7 cellular contexts compared by ENCODE assay signal in genomic region chr14:69718614-69719013, GRCh38. TPM values are rescaled to one million over a fixed set of nuclear protein-coding genes. Genes with fewer than 3 reads are reported as not detected.
DNase-seq lines count a peak whose midpoint lies in the region; ATAC-seq, FAIRE-seq and TF ChIP-seq lines count a peak whose summit lies in the region.
"Not testable (repeated sequence)": the region's sequence is repeated elsewhere in the genome, so short reads cannot be mapped to it uniquely, and the experiment has no call there.

No MANE protein-coding gene starts in this region.

- H2BK15ac ChIP-seq in mesenchymal stem cell (ENCODE audit: low read depth, poor library complexity, severe bottlenecking), result not testable (repeated sequence)

- H2BK5ac ChIP-seq in mesenchymal stem cell (ENCODE audit: low read depth, low read length, poor library complexity, severe bottlenecking), result not testable (repeated sequence)

- H3K4ac ChIP-seq in mesenchymal stem cell (ENCODE audit: low read depth in 1 of 2, low read length in 2 of 2), result not testable (repeated sequence)

- not testable (repeated sequence) for H2AFZ ChIP-seq in K562 (ENCODE audit: low read depth, low read length); endothelial cell of umbilical vein (ENCODE audit: low read depth, low read length); mesenchymal stem cell (ENCODE audit: low read depth, low read length)

- ATAC-seq in K562; stimulated activated effector memory CD8-positive, alpha-beta T cell treated with anti-CD3 and anti-CD28 coated beads, Interleukin-12 subunit alpha, Interleukin-12 subunit beta, amount 100 ng/mL, for 72 hours: not testable (repeated sequence)

- not testable (repeated sequence) for H2BK12ac ChIP-seq in mesenchymal stem cell (ENCODE audit: low read length in 2 of 2)

- BruUV-seq in K562 (replicated peaks; lab: Mats Ljungman, UMichigan); endothelial cell of umbilical vein (replicated peaks; lab: Mats Ljungman, UMichigan): not testable (repeated sequence)

- peak overlapping the region; percentile 35 for H3K4me3 Mint-ChIP-seq in T-helper 1 cell treated with Interleukin-12 subunit alpha and Interleukin-12 subunit beta and Interleukin-4 antibody, amounts not matched to agents 30 μg/mL and 1 μg/mL, for 36 hours
- H3K4me3 Mint-ChIP-seq in activated T-cell treated with anti-CD3 and anti-CD28 coated beads, Interleukin-2, amount 50 U/mL, for 24 hours; stimulated activated effector memory CD8-positive, alpha-beta T cell treated with anti-CD3 and anti-CD28 coated beads, Interleukin-12 subunit alpha, Interleukin-12 subunit beta, amount 100 ng/mL, for 72 hours: not testable (repeated sequence)

- dilution Hi-C loops in endothelial cell of umbilical vein (cut with MboI; ENCODE audit: extremely low pct_ligation_motif_present, low sequenced_read_pairs), result not testable (repeated sequence)

- TF ChIP-seq CTCF in K562 (IDR thresholded peaks at IDR 0.05 in 2 of 3, conservative IDR thresholded peaks at IDR 0.05 in 1 of 3; ENCODE audit: insufficient read depth in 2 of 3, low read depth in 1 of 3, low read length in 3 of 3); endothelial cell of umbilical vein (IDR thresholded peaks at IDR 0.05; ENCODE audit: extremely low read depth in 1 of 2, insufficient read depth in 1 of 2, low read depth in 1 of 2, low read length in 2 of 2): not testable (repeated sequence)

- H4K20me1 ChIP-seq in BLaER1 treated with 17β-estradiol and CSF1 and Interleukin-3, amounts not matched to agents 10 nM and 100 nM; K562 (replicated peaks; ENCODE audit: control insufficient read depth, insufficient read depth, low read length); endothelial cell of umbilical vein (replicated peaks; ENCODE audit: control insufficient read depth, extremely low read depth, insufficient read depth, low read length): not testable (repeated sequence)

- H3K9me1 ChIP-seq in K562 (ENCODE audit: control insufficient read depth, insufficient read depth, low read length); endothelial cell of umbilical vein (replicated peaks; ENCODE audit: control insufficient read depth, extremely low read depth, insufficient read depth, low read length): not testable (repeated sequence)

- not testable (repeated sequence) for H3K23ac ChIP-seq in mesenchymal stem cell (ENCODE audit: low read length in 2 of 2)

- peaks cover 42 to 81% (median 71%) of the 10 kb centered on the region in 10 experiments for H3K4me1 ChIP-seq in BLaER1 treated with 17β-estradiol and CSF1 and Interleukin-3, amounts not matched to agents 10 nM and 100 nM
- H3K4me1 ChIP-seq in K562 (replicated peaks in 1 of 2; ENCODE audit: control insufficient read depth in 2 of 2, insufficient read depth in 2 of 2, low read length in 2 of 2), result not testable (repeated sequence)
- H3K4me1 ChIP-seq in endothelial cell of umbilical vein (ENCODE audit: control insufficient read depth, extremely low read depth, insufficient read depth, low read length) (peaks cover 30% of the 10 kb centered on the region), mesenchymal stem cell (ENCODE audit: control insufficient read depth, insufficient read depth, low read depth, low read length) (peaks cover 16% of the 10 kb centered on the region)

- peak overlapping the region; percentile 62 for H3K27ac Mint-ChIP-seq in T-helper 1 cell treated with Interleukin-12 subunit alpha and Interleukin-12 subunit beta and Interleukin-4 antibody, amounts not matched to agents 30 μg/mL and 1 μg/mL, for 36 hours
- H3K27ac Mint-ChIP-seq in activated T-cell treated with anti-CD3 and anti-CD28 coated beads, Interleukin-2, amount 50 U/mL, for 24 hours, result peak overlapping the region; percentile 12
- peak overlapping the region; percentile 95 for H3K27ac Mint-ChIP-seq in stimulated activated effector memory CD8-positive, alpha-beta T cell treated with anti-CD3 and anti-CD28 coated beads, Interleukin-12 subunit alpha, Interleukin-12 subunit beta, amount 100 ng/mL, for 72 hours

- not testable (repeated sequence) for TF ChIP-seq POLR2A in K562 (conservative IDR thresholded peaks at IDR 0.05); endothelial cell of umbilical vein (IDR thresholded peaks at IDR 0.05; ENCODE audit: low read depth, low read length)

- TF ChIP-seq EP300 in K562 (IDR thresholded peaks at IDR 0.05; ENCODE audit: low read length), result not testable (repeated sequence)

- POLR2A ChIA-PET in K562 (lab: Yijun Ruan, JAX), result interaction anchor here (1.0 kb wide), 1 partner anchor 90 kb away, joined by 3 read pairs; no protein-coding TSS in a partner anchor
- POLR2A ChIA-PET in endothelial cell of umbilical vein (lab: Charles Lee), result not testable (repeated sequence)

- H2AK5ac ChIP-seq in mesenchymal stem cell (ENCODE audit: low read length, severe bottlenecking), result not testable (repeated sequence)

- WGBS in K562 (ENCODE audit: insufficient coverage, low coverage, missing lambda C conversion rate), result 30% methylated on average over 2 of the region's 2 CpGs
- 89% methylated on average over 2 of the region's 2 CpGs for WGBS in mesenchymal stem cell

- intact Hi-C loops in K562 (cut with micrococcal nuclease), result not testable (repeated sequence)
- intact Hi-C loops in endothelial cell of umbilical vein (cut with micrococcal nuclease), result loop anchor here (1.0 kb wide), 1 partner anchor 93 kb away; no protein-coding TSS in a partner anchor

- H3K27ac ChIP-seq in BLaER1 treated with 17β-estradiol and CSF1 and Interleukin-3, amounts not matched to agents 10 nM and 100 nM, result peak overlapping the region in 10 of 11 experiments; percentile 19 to 87 (median 70); a peak in 20 of 22 replicates
- H3K27ac ChIP-seq in K562 (ENCODE audit: extremely low read depth, low read depth, low read length); endothelial cell of umbilical vein (ENCODE audit: insufficient read depth, low read depth, low read length); mesenchymal stem cell (ENCODE audit: low read length, poor library complexity, severe bottlenecking): not testable (repeated sequence)

- FAIRE-seq in K562 (lab: Jason Lieb, UNC); endothelial cell of umbilical vein (lab: Jason Lieb, UNC): not testable (repeated sequence)

- not testable (repeated sequence) for H3K14ac ChIP-seq in mesenchymal stem cell (ENCODE audit: low read length in 2 of 2)

- H3K4me1 Mint-ChIP-seq in T-helper 1 cell treated with Interleukin-12 subunit alpha and Interleukin-12 subunit beta and Interleukin-4 antibody, amounts not matched to agents 30 μg/mL and 1 μg/mL, for 36 hours (ENCODE audit: low read depth), result peaks cover 49% of the 10 kb centered on the region
- H3K4me1 Mint-ChIP-seq in activated T-cell treated with anti-CD3 and anti-CD28 coated beads, Interleukin-2, amount 50 U/mL, for 24 hours (ENCODE audit: low read depth), result peaks cover 31% of the 10 kb centered on the region
- peaks cover 61% of the 10 kb centered on the region for H3K4me1 Mint-ChIP-seq in stimulated activated effector memory CD8-positive, alpha-beta T cell treated with anti-CD3 and anti-CD28 coated beads, Interleukin-12 subunit alpha, Interleukin-12 subunit beta, amount 100 ng/mL, for 72 hours

- CTCF ChIA-PET in K562 (lab: Yijun Ruan, JAX; ENCODE audit: low intra/inter-chr PET ratio), result not testable (repeated sequence)
- CTCF ChIA-PET in endothelial cell of umbilical vein (lab: Charles Lee), result interaction anchor here (1.1 to 4.0 kb wide), 6 partner anchors 9 to 134 kb away, joined by 3 to 22 read pairs (median 6); no protein-coding TSS in a partner anchor

- H3K79me1 ChIP-seq in mesenchymal stem cell (replicated peaks; ENCODE audit: low read length, poor library complexity, severe bottlenecking), result not testable (repeated sequence)

- not testable (repeated sequence) for H3K4me3 ChIP-seq in BLaER1 treated with 17β-estradiol and CSF1 and Interleukin-3, amounts not matched to agents 10 nM and 100 nM; K562; endothelial cell of umbilical vein (replicated peaks in 1 of 3; ENCODE audit: insufficient read depth in 1 of 3, low read depth in 1 of 3, low read length in 3 of 3); mesenchymal stem cell (ENCODE audit: insufficient read depth in 1 of 2, low read depth in 1 of 2, low read length in 2 of 2)

- not testable (repeated sequence) for H3K27me3 ChIP-seq in BLaER1 treated with 17β-estradiol and CSF1 and Interleukin-3, amounts not matched to agents 10 nM and 100 nM; K562 (ENCODE audit: control insufficient read depth in 2 of 2, insufficient read depth in 2 of 2, low read length in 2 of 2); endothelial cell of umbilical vein (ENCODE audit: control insufficient read depth in 2 of 2, insufficient read depth in 2 of 2, low read length in 2 of 2); mesenchymal stem cell (ENCODE audit: control insufficient read depth in 1 of 2, insufficient read depth in 1 of 2, low read length in 2 of 2)

- peaks cover 31% of the 10 kb centered on the region for H3K36me3 Mint-ChIP-seq in T-helper 1 cell treated with Interleukin-12 subunit alpha and Interleukin-12 subunit beta and Interleukin-4 antibody, amounts not matched to agents 30 μg/mL and 1 μg/mL, for 36 hours (ENCODE audit: low read depth)
- H3K36me3 Mint-ChIP-seq in activated T-cell treated with anti-CD3 and anti-CD28 coated beads, Interleukin-2, amount 50 U/mL, for 24 hours (ENCODE audit: low read depth), result peaks cover 29% of the 10 kb centered on the region
- peaks cover 44% of the 10 kb centered on the region for H3K36me3 Mint-ChIP-seq in stimulated activated effector memory CD8-positive, alpha-beta T cell treated with anti-CD3 and anti-CD28 coated beads, Interleukin-12 subunit alpha, Interleukin-12 subunit beta, amount 100 ng/mL, for 72 hours

- not testable (repeated sequence) for H3K18ac ChIP-seq in mesenchymal stem cell (ENCODE audit: low read depth in 1 of 2, low read length in 2 of 2)

- H3K9ac ChIP-seq in BLaER1 treated with 17β-estradiol and CSF1 and Interleukin-3, amounts not matched to agents 10 nM and 100 nM, result peak overlapping the region in 4 of 11 experiments; percentile 17 to 62 (median 49); a peak in 4 of 22 replicates
- not testable (repeated sequence) for H3K9ac ChIP-seq in K562 (ENCODE audit: insufficient read depth in 1 of 2, low read depth in 2 of 2, low read length in 2 of 2); endothelial cell of umbilical vein (replicated peaks; ENCODE audit: extremely low read depth, insufficient read depth, low read length)
- peak overlapping the region; percentile 31 for H3K9ac ChIP-seq in mesenchymal stem cell (ENCODE audit: low read length)

- H3K4me2 ChIP-seq in BLaER1 treated with 17β-estradiol and CSF1 and Interleukin-3, amounts not matched to agents 10 nM and 100 nM, result peak overlapping the region; percentile 58 to 92 (median 80); a peak in 21 of 22 replicates
- H3K4me2 ChIP-seq in K562 (ENCODE audit: insufficient read depth, low read length); mesenchymal stem cell (ENCODE audit: low read length, poor library complexity, severe bottlenecking): not testable (repeated sequence)
- peak overlapping the region; percentile 1 for H3K4me2 ChIP-seq in endothelial cell of umbilical vein (ENCODE audit: insufficient read depth, low read length)

- peaks cover 5 to 22% (median 12%) of the 10 kb centered on the region in 11 experiments; a peak in 20 of 22 replicates for H3K36me3 ChIP-seq in BLaER1 treated with 17β-estradiol and CSF1 and Interleukin-3, amounts not matched to agents 10 nM and 100 nM
- H3K36me3 ChIP-seq in K562 (ENCODE audit: control insufficient read depth, insufficient read depth, low read length); endothelial cell of umbilical vein (ENCODE audit: control insufficient read depth in 2 of 2, extremely low read depth in 1 of 2, insufficient read depth in 2 of 2, low read length in 2 of 2); mesenchymal stem cell (ENCODE audit: control insufficient read depth in 1 of 2, insufficient read depth in 2 of 2, low read depth in 1 of 2, low read length in 2 of 2): not testable (repeated sequence)

- H3K9me3 ChIP-seq in BLaER1 treated with 17β-estradiol and CSF1 and Interleukin-3, amounts not matched to agents 10 nM and 100 nM (replicated peaks in 1 of 11); K562 (replicated peaks; ENCODE audit: control insufficient read depth, insufficient read depth, low read depth, low read length); endothelial cell of umbilical vein (replicated peaks; ENCODE audit: control insufficient read depth, insufficient read depth, low read length); mesenchymal stem cell (ENCODE audit: control insufficient read depth, low read length): not testable (repeated sequence)

- not testable (repeated sequence) for H3K79me2 ChIP-seq in K562 (ENCODE audit: control insufficient read depth, insufficient read depth, low read length); endothelial cell of umbilical vein (ENCODE audit: control insufficient read depth, insufficient read depth, low read length)

- not testable (repeated sequence) for H4K91ac ChIP-seq in mesenchymal stem cell (ENCODE audit: low read length)

- not testable (repeated sequence) for DNase-seq in activated T-cell treated with anti-CD3 and anti-CD28 coated beads, Interleukin-2, amount 50 U/mL, for 24 hours; K562 (ENCODE audit: extremely low read depth in 1 of 4, low spot score in 3 of 4); endothelial cell of umbilical vein (ENCODE audit: low read depth, low spot score); mesenchymal stem cell; stimulated activated effector memory CD8-positive, alpha-beta T cell treated with anti-CD3 and anti-CD28 coated beads, Interleukin-12 subunit alpha, Interleukin-12 subunit beta, amount 100 ng/mL, for 72 hours (ENCODE audit: low spot score in 2 of 2)

- not testable (repeated sequence) for H4K8ac ChIP-seq in mesenchymal stem cell (ENCODE audit: low read length)

- TF ChIP-seq RAD21 in K562 (CRISPR knock-in tag; conservative IDR thresholded peaks at IDR 0.05 in 1 of 2, IDR thresholded peaks at IDR 0.05 in 1 of 2), result not testable (repeated sequence)

- not testable (repeated sequence) for H3K27me3 Mint-ChIP-seq in T-helper 1 cell treated with Interleukin-12 subunit alpha and Interleukin-12 subunit beta and Interleukin-4 antibody, amounts not matched to agents 30 μg/mL and 1 μg/mL, for 36 hours (ENCODE audit: low read depth); activated T-cell treated with anti-CD3 and anti-CD28 coated beads, Interleukin-2, amount 50 U/mL, for 24 hours

- not testable (repeated sequence) for H3K9me3 Mint-ChIP-seq in T-helper 1 cell treated with Interleukin-12 subunit alpha and Interleukin-12 subunit beta and Interleukin-4 antibody, amounts not matched to agents 30 μg/mL and 1 μg/mL, for 36 hours; activated T-cell treated with anti-CD3 and anti-CD28 coated beads, Interleukin-2, amount 50 U/mL, for 24 hours; stimulated activated effector memory CD8-positive, alpha-beta T cell treated with anti-CD3 and anti-CD28 coated beads, Interleukin-12 subunit alpha, Interleukin-12 subunit beta, amount 100 ng/mL, for 72 hours

- not testable (repeated sequence) for H2BK120ac ChIP-seq in mesenchymal stem cell (ENCODE audit: low read depth, low read length)

- in situ Hi-C loops in K562 (cut with MboI), result not testable (repeated sequence)

RNA-seq across cellular contexts. Expression of gene SRSF5, which starts 48.3 kb away (rescaled TPM):
- total RNA-seq in K562 (2011; cell fraction: chromatin; rRNA removed; ENCODE audit: low replicate concordance), result 534 and 1,085 TPM in 2 replicates
- 300 and 319 TPM in 2 replicates for total RNA-seq in K562 (2011; cell fraction: nucleolus; rRNA removed)
- 439 and 450 TPM in 2 replicates for total RNA-seq in K562 (2011; cell fraction: nucleoplasm; rRNA removed)
- total RNA-seq in K562 (2014; rRNA removed) (163 and 213 TPM in 2 replicates), K562 (2014; rRNA removed; fragmentation: Illumina TruSeq; extraction: Trizol) (167 and 172 TPM in 2 replicates), K562 (2015; rRNA removed; fragmentation: Illumina TruSeq; extraction: Trizol) (185 and 196 TPM in 2 replicates), K562 (2021) (174 and 212 TPM in 2 replicates), endothelial cell of umbilical vein (253 and 276 TPM in 2 replicates)
- polyA plus RNA-seq in K562 (2011; rRNA removed) (203 and 226 TPM in 2 replicates), K562 (2014; fragmentation: Illumina TruSeq; extraction: Trizol) (249 and 254 TPM in 2 replicates), K562 (2014; fragmentation: Nextera tagmentation; extraction: Ambion mirVana) (100 to 1,000 TPM; 108 to 206 TPM), K562 (2014; rRNA removed) (422 and 460 TPM in 2 replicates), endothelial cell of umbilical vein (85.2 and 192 TPM in 2 replicates)
- 64.7 and 120 TPM in 2 replicates for polyA plus RNA-seq in K562 (2011; cell fraction: cytosol; rRNA removed)
- polyA plus RNA-seq in K562 (2011; cell fraction: nucleus; rRNA removed), result 1,168 and 1,542 TPM in 2 replicates
- polyA plus RNA-seq in K562 (2012), result 165 and 333 TPM in 2 replicates
- polyA minus RNA-seq in K562 (2011; rRNA and poly(A)+ RNA removed), result 250 and 276 TPM in 2 replicates
- 85.8 and 96.5 TPM in 2 replicates for polyA minus RNA-seq in K562 (2011; cell fraction: cytosol; rRNA and poly(A)+ RNA removed)
- polyA minus RNA-seq in K562 (2011; cell fraction: nucleus; rRNA and poly(A)+ RNA removed), result 287 and 539 TPM in 2 replicates
- 181 and 196 TPM in 2 replicates for polyA plus RNA-seq in endothelial cell of umbilical vein (2011; cell fraction: cytosol; rRNA removed)
- 1,028 and 1,834 TPM in 2 replicates for polyA plus RNA-seq in endothelial cell of umbilical vein (2011; cell fraction: nucleus; rRNA removed)
- polyA plus RNA-seq in endothelial cell of umbilical vein (2012), result 266 and 297 TPM in 2 replicates
- polyA minus RNA-seq in endothelial cell of umbilical vein, result 213 and 242 TPM in 2 replicates
- polyA minus RNA-seq in endothelial cell of umbilical vein (2011; cell fraction: cytosol; rRNA and poly(A)+ RNA removed), result 56.0 TPM
- 405 and 450 TPM in 2 replicates for polyA minus RNA-seq in endothelial cell of umbilical vein (2011; cell fraction: nucleus; rRNA and poly(A)+ RNA removed)
- polyA plus RNA-seq in mesenchymal stem cell (2013, experiment 1 of 2), result 191 TPM
- polyA plus RNA-seq in mesenchymal stem cell (2013, experiment 2 of 2), result 183 TPM

Comparison
In these comparisons a context has a peak if more than half of its experiments do, and no peak if none do; other contexts are left out.
1. H3K27ac Mint-ChIP-seq: peak in every context shown above with its lines; median percentile 95 in stimulated activated effector memory CD8-positive, alpha-beta T cell treated with anti-CD3 and anti-CD28 coated beads, Interleukin-12 subunit alpha, Interleukin-12 subunit beta, amount 100 ng/mL, for 72 hours; 62 in T-helper 1 cell treated with Interleukin-12 subunit alpha and Interleukin-12 subunit beta and Interleukin-4 antibody, amounts not matched to agents 30 μg/mL and 1 μg/mL, for 36 hours; 12 in activated T-cell treated with anti-CD3 and anti-CD28 coated beads, Interleukin-2, amount 50 U/mL, for 24 hours.